Comparison of ENCODE assay signal across 1 cellular context in the genomic region with DNA sequence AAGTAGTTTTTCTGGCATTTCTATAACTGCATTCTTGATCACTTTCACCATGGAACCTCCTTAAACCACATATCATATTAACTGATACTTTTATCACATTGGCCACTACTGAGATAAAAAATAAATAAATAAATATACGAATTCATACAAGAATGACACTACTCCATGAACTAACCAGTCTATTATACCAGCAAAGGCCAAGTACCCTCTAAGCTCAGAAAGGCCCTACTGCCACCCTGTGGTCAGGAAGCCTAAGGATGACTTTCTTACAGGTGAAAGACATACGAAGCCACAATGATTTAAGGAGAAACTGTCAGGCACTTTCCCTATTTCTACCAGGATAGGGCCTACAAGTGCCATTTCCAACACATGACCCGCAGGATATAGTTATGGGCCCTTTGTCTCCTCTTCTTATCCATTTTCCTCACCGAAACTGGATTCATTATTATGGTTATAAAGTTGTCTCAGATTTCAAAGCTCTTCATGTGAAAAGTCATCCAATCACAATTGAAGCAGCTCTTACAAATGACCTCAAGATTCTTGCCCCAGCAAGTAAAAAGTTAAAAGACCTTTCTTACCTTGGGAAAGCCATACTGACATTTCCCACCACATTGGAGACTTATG.
TF ChIP-seq lines count a peak whose summit lies in the region.

No MANE protein-coding gene starts in this region.

TF ChIP-seq in endothelial cell of umbilical vein, 7 proteins besides CTCF, POLR2A, EP300 and RAD21:
- TF ChIP-seq FOS (IDR thresholded peaks at IDR 0.05; ENCODE audit: borderline replicate concordance, insufficient read depth, low read length) (no peak), POLR2AphosphoS5 (IDR thresholded peaks at IDR 0.05; ENCODE audit: insufficient read depth, low read depth, low read length) (no peak), EZH2 (IDR thresholded peaks at IDR 0.05; ENCODE audit: borderline replicate concordance, low read depth, low read length, severe bottlenecking) (no peak), GATA2 (IDR thresholded peaks at IDR 0.05; ENCODE audit: insufficient read depth, insufficient read length, low read depth, low read length) (no peak)
- TF ChIP-seq, protein P1, sequence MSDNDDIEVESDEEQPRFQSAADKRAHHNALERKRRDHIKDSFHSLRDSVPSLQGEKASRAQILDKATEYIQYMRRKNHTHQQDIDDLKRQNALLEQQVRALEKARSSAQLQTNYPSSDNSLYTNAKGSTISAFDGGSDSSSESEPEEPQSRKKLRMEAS (IDR thresholded peaks at IDR 0.05; ENCODE audit: insufficient read depth, insufficient read length), result no peak
